ENCODE assay signal across 1 cellular context in genomic region chr1:205726619-205727125, GRCh38.
A peak's percentile ranks its signal among the peaks of the same experiment; 100 is the strongest.
TF ChIP-seq lines count a peak whose summit lies in the region.

No MANE protein-coding gene starts in this region.

TF ChIP-seq in HepG2, 621 proteins besides CTCF, POLR2A, EP300 and RAD21 (continued from another document and continues in another):
- TF ChIP-seq PRMT3 (CRISPR knock-in tag; IDR thresholded peaks at IDR 0.05; ENCODE audit: borderline replicate concordance, low read depth) (no peak), GPBP1L1 (CRISPR knock-in tag; IDR thresholded peaks at IDR 0.05) (no peak), ZNF564 (CRISPR knock-in tag; IDR thresholded peaks at IDR 0.05) (no peak), E2F1 (CRISPR knock-in tag; IDR thresholded peaks at IDR 0.05) (no peak), SPEN (CRISPR knock-in tag; IDR thresholded peaks at IDR 0.05; ENCODE audit: low read depth) (no peak), ZNF7 (CRISPR knock-in tag; IDR thresholded peaks at IDR 0.05) (no peak), ZNF30 (CRISPR knock-in tag; IDR thresholded peaks at IDR 0.05) (no peak), CEBPG (CRISPR knock-in tag; IDR thresholded peaks at IDR 0.05) (peak; percentile 24; the same call in 1 of the 2 replicates), ZNF576 (CRISPR knock-in tag; IDR thresholded peaks at IDR 0.05) (no peak), SAP130 (CRISPR knock-in tag; IDR thresholded peaks at IDR 0.05; ENCODE audit: low read depth) (no peak), ZNF773 (CRISPR knock-in tag; IDR thresholded peaks at IDR 0.05; ENCODE audit: borderline replicate concordance) (no peak), THYN1 (CRISPR knock-in tag; IDR thresholded peaks at IDR 0.05; ENCODE audit: borderline replicate concordance, low read depth) (no peak), RELA (CRISPR knock-in tag; IDR thresholded peaks at IDR 0.05) (no peak), POLR2AphosphoS2 (IDR thresholded peaks at IDR 0.05; ENCODE audit: low read depth, low read length) (no peak), TARDBP (CRISPR knock-in tag; IDR thresholded peaks at IDR 0.05) (no peak), SOX6 (IDR thresholded peaks at IDR 0.05) (no peak), SOX6 (CRISPR knock-in tag; IDR thresholded peaks at IDR 0.05) (peak; percentile 66), ZNF354B (CRISPR knock-in tag; IDR thresholded peaks at IDR 0.05) (no peak), ZNF124 (CRISPR knock-in tag; IDR thresholded peaks at IDR 0.05) (no peak), FOXP1 (IDR thresholded peaks at IDR 0.05) (no peak), FOXP1 (CRISPR knock-in tag; IDR thresholded peaks at IDR 0.05) (no peak), SNAPC5 (CRISPR knock-in tag; IDR thresholded peaks at IDR 0.05; ENCODE audit: borderline replicate concordance) (no peak), ZNF468 (CRISPR knock-in tag; IDR thresholded peaks at IDR 0.05) (no peak), MNT (IDR thresholded peaks at IDR 0.05) (no peak), LBX2 (CRISPR knock-in tag; IDR thresholded peaks at IDR 0.05; ENCODE audit: borderline replicate concordance) (no peak), MED8 (CRISPR knock-in tag; IDR thresholded peaks at IDR 0.05; ENCODE audit: insufficient replicate concordance) (no peak), ATF7 (IDR thresholded peaks at IDR 0.05) (no peak), ATF7 (CRISPR knock-in tag; IDR thresholded peaks at IDR 0.05) (no peak), ZNF205 (CRISPR knock-in tag; IDR thresholded peaks at IDR 0.05) (no peak), ZNF543 (CRISPR knock-in tag; IDR thresholded peaks at IDR 0.05) (no peak), ZNF225 (CRISPR knock-in tag; IDR thresholded peaks at IDR 0.05) (no peak), SNRNP70 (IDR thresholded peaks at IDR 0.05; ENCODE audit: low read depth, low read length) (no peak), HDAC2 (CRISPR knock-in tag; IDR thresholded peaks at IDR 0.05) (peak; percentile 45), JUN (CRISPR knock-in tag; IDR thresholded peaks at IDR 0.05) (no peak), ZNF232 (CRISPR knock-in tag; IDR thresholded peaks at IDR 0.05; ENCODE audit: borderline replicate concordance) (no peak), SRSF1 (optimal IDR thresholded peaks at IDR 0.05; ENCODE audit: low read depth, low read length) (no peak), THAP9 (CRISPR knock-in tag; IDR thresholded peaks at IDR 0.05; ENCODE audit: borderline replicate concordance) (no peak), RARA (CRISPR knock-in tag; IDR thresholded peaks at IDR 0.05) (0 out of 2 replicates have a peak, but pooled peaks have one; percentile 12), ATM (IDR thresholded peaks at IDR 0.05; ENCODE audit: borderline replicate concordance) (no peak), SRSF4 (IDR thresholded peaks at IDR 0.05; ENCODE audit: low read depth, low read length, poor library complexity, severe bottlenecking) (no peak), YEATS2 (CRISPR knock-in tag; IDR thresholded peaks at IDR 0.05; ENCODE audit: borderline replicate concordance) (no peak), HOXA7 (CRISPR knock-in tag; IDR thresholded peaks at IDR 0.05) (no peak), ZSCAN12 (CRISPR knock-in tag; IDR thresholded peaks at IDR 0.05) (no peak), BHLHE40 (IDR thresholded peaks at IDR 0.05; ENCODE audit: low read length) (no peak), CEBPB (IDR thresholded peaks at IDR 0.05; ENCODE audit: borderline replicate concordance, low read depth, low read length) (peak; percentile 36; the same call in 1 of the 2 replicates), FOSL1 (CRISPR knock-in tag; IDR thresholded peaks at IDR 0.05; ENCODE audit: borderline replicate concordance) (no peak), NFE2L1 (CRISPR knock-in tag; IDR thresholded peaks at IDR 0.05; ENCODE audit: borderline replicate concordance) (no peak), ZNF609 (CRISPR knock-in tag; IDR thresholded peaks at IDR 0.05; ENCODE audit: borderline replicate concordance) (no peak), NFE2L2 (IDR thresholded peaks at IDR 0.05; ENCODE audit: low read length) (no peak), FOXJ3 (CRISPR knock-in tag; IDR thresholded peaks at IDR 0.05; ENCODE audit: borderline replicate concordance) (no peak; the same call in 1 of the 2 replicates), ZNF652 (CRISPR knock-in tag; IDR thresholded peaks at IDR 0.05; ENCODE audit: borderline replicate concordance, low read depth) (peak; percentile 91), SP4 (CRISPR knock-in tag; IDR thresholded peaks at IDR 0.05) (no peak), ZFP36L1 (CRISPR knock-in tag; IDR thresholded peaks at IDR 0.05) (no peak), ZNF883 (CRISPR knock-in tag; IDR thresholded peaks at IDR 0.05; ENCODE audit: not compliant biosample characterization) (no peak), ZNF180 (CRISPR knock-in tag; IDR thresholded peaks at IDR 0.05; ENCODE audit: borderline replicate concordance, low read depth) (no peak), PBX2 (CRISPR knock-in tag; IDR thresholded peaks at IDR 0.05) (no peak), GATA4 (IDR thresholded peaks at IDR 0.05; ENCODE audit: borderline replicate concordance, low read depth) (no peak), TEAD2 (CRISPR knock-in tag; IDR thresholded peaks at IDR 0.05) (no peak), MXD4 (CRISPR knock-in tag; IDR thresholded peaks at IDR 0.05) (no peak)
